In the genomic region with DNA sequence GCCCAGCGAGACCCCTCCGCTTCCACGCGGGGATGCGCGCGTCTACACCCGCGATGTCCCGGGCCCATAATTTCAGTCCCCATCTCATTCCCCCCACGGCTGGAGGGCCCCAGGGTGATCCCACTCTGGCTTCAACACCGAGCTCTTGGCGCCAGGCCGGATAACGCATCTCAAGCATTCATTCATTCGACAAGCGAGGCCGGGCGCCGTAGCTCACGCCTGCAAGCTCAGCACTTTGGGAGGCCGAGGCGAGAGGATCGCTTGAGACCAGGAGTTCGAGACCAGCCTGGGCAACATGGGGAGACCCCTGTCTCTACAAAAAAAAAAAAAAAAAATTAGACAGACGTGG, we compare ENCODE assay signal across 1 cellular context.
A peak's percentile ranks its signal among the peaks of the same experiment; 100 is the strongest.
TF ChIP-seq lines count a peak whose summit lies in the region.

No MANE protein-coding gene starts in this region.

TF ChIP-seq in K562, 482 proteins besides CTCF, POLR2A, EP300 and RAD21 (continued from another document and continues in another):
- no peak for TF ChIP-seq RUNX1 (IDR thresholded peaks at IDR 0.05; ENCODE audit: low read depth)
- no peak for TF ChIP-seq ZNF41 (CRISPR knock-in tag; conservative IDR thresholded peaks at IDR 0.05)
- no peak for TF ChIP-seq RBM34 (IDR thresholded peaks at IDR 0.05; ENCODE audit: borderline replicate concordance, insufficient read depth, low read length)
- TF ChIP-seq, protein P1, sequence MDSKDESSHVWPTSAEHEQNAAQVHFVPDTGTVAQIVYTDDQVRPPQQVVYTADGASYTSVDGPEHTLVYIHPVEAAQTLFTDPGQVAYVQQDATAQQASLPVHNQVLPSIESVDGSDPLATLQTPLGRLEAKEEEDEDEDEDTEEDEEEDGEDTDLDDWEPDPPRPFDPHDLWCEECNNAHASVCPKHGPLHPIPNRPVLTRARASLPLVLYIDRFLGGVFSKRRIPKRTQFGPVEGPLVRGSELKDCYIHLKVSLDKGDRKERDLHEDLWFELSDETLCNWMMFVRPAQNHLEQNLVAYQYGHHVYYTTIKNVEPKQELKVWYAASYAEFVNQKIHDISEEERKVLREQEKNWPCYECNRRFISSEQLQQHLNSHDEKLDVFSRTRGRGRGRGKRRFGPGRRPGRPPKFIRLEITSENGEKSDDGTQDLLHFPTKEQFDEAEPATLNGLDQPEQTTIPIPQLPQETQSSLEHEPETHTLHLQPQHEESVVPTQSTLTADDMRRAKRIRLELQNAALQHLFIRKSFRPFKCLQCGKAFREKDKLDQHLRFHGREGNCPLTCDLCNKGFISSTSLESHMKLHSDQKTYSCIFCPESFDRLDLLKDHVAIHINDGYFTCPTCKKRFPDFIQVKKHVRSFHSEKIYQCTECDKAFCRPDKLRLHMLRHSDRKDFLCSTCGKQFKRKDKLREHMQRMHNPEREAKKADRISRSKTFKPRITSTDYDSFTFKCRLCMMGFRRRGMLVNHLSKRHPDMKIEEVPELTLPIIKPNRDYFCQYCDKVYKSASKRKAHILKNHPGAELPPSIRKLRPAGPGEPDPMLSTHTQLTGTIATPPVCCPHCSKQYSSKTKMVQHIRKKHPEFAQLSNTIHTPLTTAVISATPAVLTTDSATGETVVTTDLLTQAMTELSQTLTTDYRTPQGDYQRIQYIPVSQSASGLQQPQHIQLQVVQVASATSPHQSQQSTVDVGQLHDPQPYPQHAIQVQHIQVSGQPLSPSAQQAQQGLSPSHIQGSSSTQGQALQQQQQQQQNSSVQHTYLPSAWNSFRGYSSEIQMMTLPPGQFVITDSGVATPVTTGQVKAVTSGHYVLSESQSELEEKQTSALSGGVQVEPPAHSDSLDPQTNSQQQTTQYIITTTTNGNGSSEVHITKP (IDR thresholded peaks at IDR 0.05; ENCODE audit: partially characterized antibody): no peak
- no peak for TF ChIP-seq CBX1 (IDR thresholded peaks at IDR 0.05; ENCODE audit: low read depth)
- TF ChIP-seq STAT6 (CRISPR knock-in tag; IDR thresholded peaks at IDR 0.05): 0 out of 2 replicates have a peak, but pooled peaks have one; percentile 21
- TF ChIP-seq KLF16 (IDR thresholded peaks at IDR 0.05): no peak
- TF ChIP-seq POLR2G (IDR thresholded peaks at IDR 0.05; ENCODE audit: low read depth, low read length): no peak
- no peak for TF ChIP-seq TFAM (CRISPR knock-in tag; conservative IDR thresholded peaks at IDR 0.05)
- TF ChIP-seq SMC3 (conservative IDR thresholded peaks at IDR 0.05; ENCODE audit: insufficient read depth, low read depth, low read length): no peak
- no peak for TF ChIP-seq MEF2A (IDR thresholded peaks at IDR 0.05; ENCODE audit: control insufficient read depth, low read depth, low read length)
- no peak for TF ChIP-seq IFI16 (CRISPR knock-in tag; IDR thresholded peaks at IDR 0.05)
- TF ChIP-seq, protein P2, sequence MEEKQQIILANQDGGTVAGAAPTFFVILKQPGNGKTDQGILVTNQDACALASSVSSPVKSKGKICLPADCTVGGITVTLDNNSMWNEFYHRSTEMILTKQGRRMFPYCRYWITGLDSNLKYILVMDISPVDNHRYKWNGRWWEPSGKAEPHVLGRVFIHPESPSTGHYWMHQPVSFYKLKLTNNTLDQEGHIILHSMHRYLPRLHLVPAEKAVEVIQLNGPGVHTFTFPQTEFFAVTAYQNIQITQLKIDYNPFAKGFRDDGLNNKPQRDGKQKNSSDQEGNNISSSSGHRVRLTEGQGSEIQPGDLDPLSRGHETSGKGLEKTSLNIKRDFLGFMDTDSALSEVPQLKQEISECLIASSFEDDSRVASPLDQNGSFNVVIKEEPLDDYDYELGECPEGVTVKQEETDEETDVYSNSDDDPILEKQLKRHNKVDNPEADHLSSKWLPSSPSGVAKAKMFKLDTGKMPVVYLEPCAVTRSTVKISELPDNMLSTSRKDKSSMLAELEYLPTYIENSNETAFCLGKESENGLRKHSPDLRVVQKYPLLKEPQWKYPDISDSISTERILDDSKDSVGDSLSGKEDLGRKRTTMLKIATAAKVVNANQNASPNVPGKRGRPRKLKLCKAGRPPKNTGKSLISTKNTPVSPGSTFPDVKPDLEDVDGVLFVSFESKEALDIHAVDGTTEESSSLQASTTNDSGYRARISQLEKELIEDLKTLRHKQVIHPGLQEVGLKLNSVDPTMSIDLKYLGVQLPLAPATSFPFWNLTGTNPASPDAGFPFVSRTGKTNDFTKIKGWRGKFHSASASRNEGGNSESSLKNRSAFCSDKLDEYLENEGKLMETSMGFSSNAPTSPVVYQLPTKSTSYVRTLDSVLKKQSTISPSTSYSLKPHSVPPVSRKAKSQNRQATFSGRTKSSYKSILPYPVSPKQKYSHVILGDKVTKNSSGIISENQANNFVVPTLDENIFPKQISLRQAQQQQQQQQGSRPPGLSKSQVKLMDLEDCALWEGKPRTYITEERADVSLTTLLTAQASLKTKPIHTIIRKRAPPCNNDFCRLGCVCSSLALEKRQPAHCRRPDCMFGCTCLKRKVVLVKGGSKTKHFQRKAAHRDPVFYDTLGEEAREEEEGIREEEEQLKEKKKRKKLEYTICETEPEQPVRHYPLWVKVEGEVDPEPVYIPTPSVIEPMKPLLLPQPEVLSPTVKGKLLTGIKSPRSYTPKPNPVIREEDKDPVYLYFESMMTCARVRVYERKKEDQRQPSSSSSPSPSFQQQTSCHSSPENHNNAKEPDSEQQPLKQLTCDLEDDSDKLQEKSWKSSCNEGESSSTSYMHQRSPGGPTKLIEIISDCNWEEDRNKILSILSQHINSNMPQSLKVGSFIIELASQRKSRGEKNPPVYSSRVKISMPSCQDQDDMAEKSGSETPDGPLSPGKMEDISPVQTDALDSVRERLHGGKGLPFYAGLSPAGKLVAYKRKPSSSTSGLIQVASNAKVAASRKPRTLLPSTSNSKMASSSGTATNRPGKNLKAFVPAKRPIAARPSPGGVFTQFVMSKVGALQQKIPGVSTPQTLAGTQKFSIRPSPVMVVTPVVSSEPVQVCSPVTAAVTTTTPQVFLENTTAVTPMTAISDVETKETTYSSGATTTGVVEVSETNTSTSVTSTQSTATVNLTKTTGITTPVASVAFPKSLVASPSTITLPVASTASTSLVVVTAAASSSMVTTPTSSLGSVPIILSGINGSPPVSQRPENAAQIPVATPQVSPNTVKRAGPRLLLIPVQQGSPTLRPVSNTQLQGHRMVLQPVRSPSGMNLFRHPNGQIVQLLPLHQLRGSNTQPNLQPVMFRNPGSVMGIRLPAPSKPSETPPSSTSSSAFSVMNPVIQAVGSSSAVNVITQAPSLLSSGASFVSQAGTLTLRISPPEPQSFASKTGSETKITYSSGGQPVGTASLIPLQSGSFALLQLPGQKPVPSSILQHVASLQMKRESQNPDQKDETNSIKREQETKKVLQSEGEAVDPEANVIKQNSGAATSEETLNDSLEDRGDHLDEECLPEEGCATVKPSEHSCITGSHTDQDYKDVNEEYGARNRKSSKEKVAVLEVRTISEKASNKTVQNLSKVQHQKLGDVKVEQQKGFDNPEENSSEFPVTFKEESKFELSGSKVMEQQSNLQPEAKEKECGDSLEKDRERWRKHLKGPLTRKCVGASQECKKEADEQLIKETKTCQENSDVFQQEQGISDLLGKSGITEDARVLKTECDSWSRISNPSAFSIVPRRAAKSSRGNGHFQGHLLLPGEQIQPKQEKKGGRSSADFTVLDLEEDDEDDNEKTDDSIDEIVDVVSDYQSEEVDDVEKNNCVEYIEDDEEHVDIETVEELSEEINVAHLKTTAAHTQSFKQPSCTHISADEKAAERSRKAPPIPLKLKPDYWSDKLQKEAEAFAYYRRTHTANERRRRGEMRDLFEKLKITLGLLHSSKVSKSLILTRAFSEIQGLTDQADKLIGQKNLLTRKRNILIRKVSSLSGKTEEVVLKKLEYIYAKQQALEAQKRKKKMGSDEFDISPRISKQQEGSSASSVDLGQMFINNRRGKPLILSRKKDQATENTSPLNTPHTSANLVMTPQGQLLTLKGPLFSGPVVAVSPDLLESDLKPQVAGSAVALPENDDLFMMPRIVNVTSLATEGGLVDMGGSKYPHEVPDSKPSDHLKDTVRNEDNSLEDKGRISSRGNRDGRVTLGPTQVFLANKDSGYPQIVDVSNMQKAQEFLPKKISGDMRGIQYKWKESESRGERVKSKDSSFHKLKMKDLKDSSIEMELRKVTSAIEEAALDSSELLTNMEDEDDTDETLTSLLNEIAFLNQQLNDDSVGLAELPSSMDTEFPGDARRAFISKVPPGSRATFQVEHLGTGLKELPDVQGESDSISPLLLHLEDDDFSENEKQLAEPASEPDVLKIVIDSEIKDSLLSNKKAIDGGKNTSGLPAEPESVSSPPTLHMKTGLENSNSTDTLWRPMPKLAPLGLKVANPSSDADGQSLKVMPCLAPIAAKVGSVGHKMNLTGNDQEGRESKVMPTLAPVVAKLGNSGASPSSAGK (IDR thresholded peaks at IDR 0.05): no peak; the same call in none of the 2 replicates
- no peak for TF ChIP-seq ESRRB (CRISPR knock-in tag; IDR thresholded peaks at IDR 0.05; ENCODE audit: borderline replicate concordance)
- TF ChIP-seq NCOA6 (IDR thresholded peaks at IDR 0.05): no peak
- TF ChIP-seq KLF6 (CRISPR knock-in tag; IDR thresholded peaks at IDR 0.05; ENCODE audit: borderline replicate concordance): no peak
- TF ChIP-seq, protein P3, sequence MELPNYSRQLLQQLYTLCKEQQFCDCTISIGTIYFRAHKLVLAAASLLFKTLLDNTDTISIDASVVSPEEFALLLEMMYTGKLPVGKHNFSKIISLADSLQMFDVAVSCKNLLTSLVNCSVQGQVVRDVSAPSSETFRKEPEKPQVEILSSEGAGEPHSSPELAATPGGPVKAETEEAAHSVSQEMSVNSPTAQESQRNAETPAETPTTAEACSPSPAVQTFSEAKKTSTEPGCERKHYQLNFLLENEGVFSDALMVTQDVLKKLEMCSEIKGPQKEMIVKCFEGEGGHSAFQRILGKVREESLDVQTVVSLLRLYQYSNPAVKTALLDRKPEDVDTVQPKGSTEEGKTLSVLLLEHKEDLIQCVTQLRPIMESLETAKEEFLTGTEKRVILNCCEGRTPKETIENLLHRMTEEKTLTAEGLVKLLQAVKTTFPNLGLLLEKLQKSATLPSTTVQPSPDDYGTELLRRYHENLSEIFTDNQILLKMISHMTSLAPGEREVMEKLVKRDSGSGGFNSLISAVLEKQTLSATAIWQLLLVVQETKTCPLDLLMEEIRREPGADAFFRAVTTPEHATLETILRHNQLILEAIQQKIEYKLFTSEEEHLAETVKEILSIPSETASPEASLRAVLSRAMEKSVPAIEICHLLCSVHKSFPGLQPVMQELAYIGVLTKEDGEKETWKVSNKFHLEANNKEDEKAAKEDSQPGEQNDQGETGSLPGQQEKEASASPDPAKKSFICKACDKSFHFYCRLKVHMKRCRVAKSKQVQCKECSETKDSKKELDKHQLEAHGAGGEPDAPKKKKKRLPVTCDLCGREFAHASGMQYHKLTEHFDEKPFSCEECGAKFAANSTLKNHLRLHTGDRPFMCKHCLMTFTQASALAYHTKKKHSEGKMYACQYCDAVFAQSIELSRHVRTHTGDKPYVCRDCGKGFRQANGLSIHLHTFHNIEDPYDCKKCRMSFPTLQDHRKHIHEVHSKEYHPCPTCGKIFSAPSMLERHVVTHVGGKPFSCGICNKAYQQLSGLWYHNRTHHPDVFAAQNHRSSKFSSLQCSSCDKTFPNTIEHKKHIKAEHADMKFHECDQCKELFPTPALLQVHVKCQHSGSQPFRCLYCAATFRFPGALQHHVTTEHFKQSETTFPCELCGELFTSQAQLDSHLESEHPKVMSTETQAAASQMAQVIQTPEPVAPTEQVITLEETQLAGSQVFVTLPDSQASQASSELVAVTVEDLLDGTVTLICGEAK (IDR thresholded peaks at IDR 0.05): no peak
- TF ChIP-seq, protein P3 (CRISPR knock-in tag; IDR thresholded peaks at IDR 0.05): no peak
- no peak for TF ChIP-seq SIX5 (IDR thresholded peaks at IDR 0.05; ENCODE audit: borderline replicate concordance in 1 of 2, insufficient read depth in 1 of 2, low read depth in 1 of 2, low read length in 2 of 2)
- TF ChIP-seq HDAC2 (IDR thresholded peaks at IDR 0.05): 0 out of 2 replicates have a peak, but pooled peaks have one; percentile 18
- TF ChIP-seq ZNF408 (CRISPR knock-in tag; IDR thresholded peaks at IDR 0.05; ENCODE audit: low read depth): no peak
- TF ChIP-seq YY1 (IDR thresholded peaks at IDR 0.05; ENCODE audit: borderline replicate concordance in 1 of 3, control insufficient read depth in 1 of 3, extremely low read depth in 1 of 3, insufficient read depth in 3 of 3, insufficient read length in 1 of 3, insufficient replicate concordance in 2 of 3, low read depth in 1 of 3, low read length in 2 of 3): no peak
